Comparison of ENCODE assay signal across 2 cellular contexts in genomic region chr13:93206778-93207392, GRCh38. TPM values are rescaled to one million over a fixed set of nuclear protein-coding genes. Genes with fewer than 3 reads are reported as not detected.
"Had no signal": no experiment of that assay in that cellular context is flagged by ENCODE, and none has a peak within 500 bp of the region (broad histone marks: within the 10 kb centered on the region; RNA-seq: fewer than 3 reads in every experiment).

No MANE protein-coding gene starts in this region.

RNA-seq across cellular contexts. Expression of gene GPC6, which starts 19.7 kb away (rescaled TPM):
- total RNA-seq: naive thymus-derived CD4-positive, alpha-beta T cell; natural killer cell had no signal
- polyA plus RNA-seq: naive thymus-derived CD4-positive, alpha-beta T cell had no signal
